ENCODE assay signal across 1 cellular context in the genomic region with DNA sequence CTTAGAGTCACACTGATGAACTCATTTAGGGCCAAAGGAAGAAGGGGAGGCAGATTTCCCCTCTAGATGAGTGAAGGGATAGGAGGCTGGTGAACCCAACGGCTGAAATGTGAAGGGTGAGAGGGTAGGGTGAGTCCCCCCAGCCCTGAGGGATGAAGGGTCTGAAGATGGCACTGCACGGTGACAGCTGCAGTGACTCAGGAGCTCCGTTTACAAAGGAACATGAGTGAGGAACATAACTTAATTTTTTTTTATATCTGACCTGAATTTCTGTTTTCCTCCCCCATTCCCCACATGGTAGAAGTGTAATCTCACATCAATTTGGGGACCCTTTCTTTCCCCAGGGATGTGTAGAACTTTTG.
TF ChIP-seq lines count a peak whose summit lies in the region.

No MANE protein-coding gene starts in this region.

TF ChIP-seq in liver, 16 proteins besides CTCF, POLR2A, EP300 and RAD21 (continued from another document):
- TF ChIP-seq, protein P1, sequence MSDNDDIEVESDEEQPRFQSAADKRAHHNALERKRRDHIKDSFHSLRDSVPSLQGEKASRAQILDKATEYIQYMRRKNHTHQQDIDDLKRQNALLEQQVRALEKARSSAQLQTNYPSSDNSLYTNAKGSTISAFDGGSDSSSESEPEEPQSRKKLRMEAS (IDR thresholded peaks at IDR 0.05), result no peak
- TF ChIP-seq, protein P2, sequence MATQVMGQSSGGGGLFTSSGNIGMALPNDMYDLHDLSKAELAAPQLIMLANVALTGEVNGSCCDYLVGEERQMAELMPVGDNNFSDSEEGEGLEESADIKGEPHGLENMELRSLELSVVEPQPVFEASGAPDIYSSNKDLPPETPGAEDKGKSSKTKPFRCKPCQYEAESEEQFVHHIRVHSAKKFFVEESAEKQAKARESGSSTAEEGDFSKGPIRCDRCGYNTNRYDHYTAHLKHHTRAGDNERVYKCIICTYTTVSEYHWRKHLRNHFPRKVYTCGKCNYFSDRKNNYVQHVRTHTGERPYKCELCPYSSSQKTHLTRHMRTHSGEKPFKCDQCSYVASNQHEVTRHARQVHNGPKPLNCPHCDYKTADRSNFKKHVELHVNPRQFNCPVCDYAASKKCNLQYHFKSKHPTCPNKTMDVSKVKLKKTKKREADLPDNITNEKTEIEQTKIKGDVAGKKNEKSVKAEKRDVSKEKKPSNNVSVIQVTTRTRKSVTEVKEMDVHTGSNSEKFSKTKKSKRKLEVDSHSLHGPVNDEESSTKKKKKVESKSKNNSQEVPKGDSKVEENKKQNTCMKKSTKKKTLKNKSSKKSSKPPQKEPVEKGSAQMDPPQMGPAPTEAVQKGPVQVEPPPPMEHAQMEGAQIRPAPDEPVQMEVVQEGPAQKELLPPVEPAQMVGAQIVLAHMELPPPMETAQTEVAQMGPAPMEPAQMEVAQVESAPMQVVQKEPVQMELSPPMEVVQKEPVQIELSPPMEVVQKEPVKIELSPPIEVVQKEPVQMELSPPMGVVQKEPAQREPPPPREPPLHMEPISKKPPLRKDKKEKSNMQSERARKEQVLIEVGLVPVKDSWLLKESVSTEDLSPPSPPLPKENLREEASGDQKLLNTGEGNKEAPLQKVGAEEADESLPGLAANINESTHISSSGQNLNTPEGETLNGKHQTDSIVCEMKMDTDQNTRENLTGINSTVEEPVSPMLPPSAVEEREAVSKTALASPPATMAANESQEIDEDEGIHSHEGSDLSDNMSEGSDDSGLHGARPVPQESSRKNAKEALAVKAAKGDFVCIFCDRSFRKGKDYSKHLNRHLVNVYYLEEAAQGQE (IDR thresholded peaks at IDR 0.05), result no peak
- TF ChIP-seq SP1 (IDR thresholded peaks at IDR 0.05) (no peak), RXRA (IDR thresholded peaks at IDR 0.05) (no peak)
